Comparison of ENCODE assay signal across 11 cellular contexts in the genomic region with DNA sequence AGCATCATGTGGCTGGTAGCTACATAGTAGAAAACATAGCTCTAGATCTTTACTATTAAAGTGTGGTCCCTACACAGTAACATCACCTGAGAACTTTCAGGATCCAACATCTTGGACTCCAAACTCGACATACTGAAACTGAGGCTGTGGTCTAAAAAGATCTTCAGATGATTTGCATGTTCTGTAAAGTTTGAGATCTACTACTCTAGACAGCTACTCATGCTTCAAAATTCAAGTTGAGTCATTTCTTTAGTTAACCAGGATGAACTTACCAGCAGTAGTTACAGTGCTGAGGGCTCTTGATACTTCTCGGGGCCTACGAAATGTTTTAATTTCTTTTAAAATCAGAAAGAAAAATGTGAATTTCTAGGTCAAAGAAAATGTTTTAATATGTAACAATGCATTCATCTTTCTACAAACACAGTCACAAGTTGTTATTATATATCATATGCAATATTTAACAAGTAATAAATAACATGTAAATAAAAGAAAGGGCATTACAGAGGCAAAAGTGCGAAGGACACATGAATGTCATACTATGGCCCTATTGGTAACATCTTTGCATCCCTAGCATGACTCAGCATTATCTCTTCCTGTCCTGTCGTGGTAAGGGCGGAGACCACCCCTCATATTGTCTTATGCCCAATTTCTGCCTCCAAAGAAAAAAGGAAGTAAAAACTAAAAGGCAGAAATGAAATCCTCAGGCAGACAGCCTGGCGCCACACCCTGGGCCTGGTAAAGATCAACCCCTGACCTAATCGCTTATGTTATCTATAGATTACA.
DNase-seq lines count a peak whose midpoint lies in the region; ATAC-seq, FAIRE-seq and TF ChIP-seq lines count a peak whose summit lies in the region.
"Had no signal": no experiment of that assay in that cellular context is flagged by ENCODE, and none has a peak within 500 bp of the region (broad histone marks: within the 10 kb centered on the region; RNA-seq: fewer than 3 reads in every experiment).

No MANE protein-coding gene starts in this region.

- no peaks in the 10 kb centered on the region for H3K36me3 ChIP-seq in keratinocyte (ENCODE audit: control insufficient read depth in 2 of 2, extremely low read depth in 1 of 2, insufficient read depth in 2 of 2, low read length in 2 of 2)

- FAIRE-seq in H54 (lab: Jason Lieb, UNC), result peak; percentile 52
- FAIRE-seq in keratinocyte (lab: Jason Lieb, UNC), result peak; percentile 58
- no peak for FAIRE-seq in GM19239 (lab: Jason Lieb, UNC)

- TF ChIP-seq POLR2A in H54 (IDR thresholded peaks at IDR 0.05; ENCODE audit: low read depth, low read length), result no peak

- H3K9me1 ChIP-seq in keratinocyte (ENCODE audit: control insufficient read depth, extremely low read depth, insufficient read depth, low read length), result no peaks in the 10 kb centered on the region

- no peak overlapping the region for H3K27ac Mint-ChIP-seq in osteocyte (ENCODE audit: unreplicated experiment)

- peaks cover 2% of the 10 kb centered on the region for H3K4me1 Mint-ChIP-seq in osteocyte (ENCODE audit: unreplicated experiment)

- peaks cover 5% of the 10 kb centered on the region for H3K4me1 ChIP-seq in keratinocyte (ENCODE audit: control insufficient read depth, extremely low read depth, insufficient read depth, low read length)

- H4K20me1 ChIP-seq in keratinocyte (ENCODE audit: control insufficient read depth, extremely low read depth, insufficient read depth, low read length), result no peaks in the 10 kb centered on the region

- peaks cover 3% of the 10 kb centered on the region for H3K36me3 Mint-ChIP-seq in osteocyte (ENCODE audit: unreplicated experiment)

- ATAC-seq in GM19023 (IDR thresholded peaks at IDR 0.05; ENCODE audit: unreplicated experiment) (peak; percentile 85), HG03354 (IDR thresholded peaks at IDR 0.05; ENCODE audit: poor library complexity, severe bottlenecking, unreplicated experiment) (peak; percentile 94)

- no peaks in the 10 kb centered on the region for H3K79me2 ChIP-seq in keratinocyte (ENCODE audit: control insufficient read depth, insufficient read depth, low read length)

- no peaks in the 10 kb centered on the region for H3K27me3 Mint-ChIP-seq in osteocyte (ENCODE audit: unreplicated experiment)

- H3K4me2 ChIP-seq in keratinocyte (ENCODE audit: control insufficient read depth, extremely low read depth, insufficient read depth, low read depth, low read length), result no peak overlapping the region

- no peaks in the 10 kb centered on the region for H3K27me3 ChIP-seq in keratinocyte (ENCODE audit: control insufficient read depth, extremely low read depth, insufficient read depth, low read length)

- H3K9me3 Mint-ChIP-seq in osteocyte (ENCODE audit: unreplicated experiment), result peaks cover 14% of the 10 kb centered on the region

- H3K4me3 Mint-ChIP-seq in osteocyte (ENCODE audit: unreplicated experiment), result no peak overlapping the region

- H3K9me3 ChIP-seq in keratinocyte (ENCODE audit: control insufficient read depth, low read depth, low read length), result no peaks in the 10 kb centered on the region

- TF ChIP-seq CTCF in keratinocyte (optimal IDR thresholded peaks at IDR 0.05 in 1 of 3, IDR thresholded peaks at IDR 0.05 in 1 of 3, conservative IDR thresholded peaks at IDR 0.05 in 1 of 3; ENCODE audit: extremely low read depth in 1 of 3, insufficient read depth in 2 of 3, low read length in 3 of 3), result no peak
- no peak for TF ChIP-seq CTCF in osteocyte (IDR thresholded peaks at IDR 0.05)

- no peak overlapping the region for H3K27ac ChIP-seq in keratinocyte (ENCODE audit: control insufficient read depth, insufficient read depth, low read length)

- H3K9ac ChIP-seq in keratinocyte (ENCODE audit: control insufficient read depth, extremely low read depth, insufficient read depth, low read length), result no peak overlapping the region

- dilution Hi-C loops in keratinocyte (cut with MboI; ENCODE audit: extremely low pct_ligation_motif_present, low sequenced_read_pairs), result no loop called here

- H3K4me3 ChIP-seq in keratinocyte (ENCODE audit: control insufficient read depth in 2 of 3, extremely low read depth in 1 of 3, insufficient read depth in 2 of 3, low read depth in 1 of 3, low read length in 3 of 3), result no peak overlapping the region

- DNase-seq in H54 (ENCODE audit: insufficient read length, low spot score), result no peak
- no peak for DNase-seq in keratinocyte (ENCODE audit: low read depth, low spot score)
- no peak for DNase-seq in GM19239 (ENCODE audit: insufficient read length, low spot score)
- no peak for DNase-seq in SW 1271 (lab: John Stamatoyannopoulos, UW)
- no peak for DNase-seq in osteocyte (ENCODE audit: extremely low spot score, unreplicated experiment)
- DNase-seq: NCI-H2171; nucleus accumbens; stimulated activated CD4-positive, alpha-beta T cell treated with anti-CD3 and anti-CD28 coated beads, Interleukin-15, amount 100 ng/mL, for 24 hours; stimulated activated naive CD4-positive, alpha-beta T cell had no signal

- no peak overlapping the region for H2AFZ ChIP-seq in keratinocyte (ENCODE audit: control insufficient read depth, low read length)
